Comparison of ENCODE assay signal across 8 cellular contexts in the genomic region with DNA sequence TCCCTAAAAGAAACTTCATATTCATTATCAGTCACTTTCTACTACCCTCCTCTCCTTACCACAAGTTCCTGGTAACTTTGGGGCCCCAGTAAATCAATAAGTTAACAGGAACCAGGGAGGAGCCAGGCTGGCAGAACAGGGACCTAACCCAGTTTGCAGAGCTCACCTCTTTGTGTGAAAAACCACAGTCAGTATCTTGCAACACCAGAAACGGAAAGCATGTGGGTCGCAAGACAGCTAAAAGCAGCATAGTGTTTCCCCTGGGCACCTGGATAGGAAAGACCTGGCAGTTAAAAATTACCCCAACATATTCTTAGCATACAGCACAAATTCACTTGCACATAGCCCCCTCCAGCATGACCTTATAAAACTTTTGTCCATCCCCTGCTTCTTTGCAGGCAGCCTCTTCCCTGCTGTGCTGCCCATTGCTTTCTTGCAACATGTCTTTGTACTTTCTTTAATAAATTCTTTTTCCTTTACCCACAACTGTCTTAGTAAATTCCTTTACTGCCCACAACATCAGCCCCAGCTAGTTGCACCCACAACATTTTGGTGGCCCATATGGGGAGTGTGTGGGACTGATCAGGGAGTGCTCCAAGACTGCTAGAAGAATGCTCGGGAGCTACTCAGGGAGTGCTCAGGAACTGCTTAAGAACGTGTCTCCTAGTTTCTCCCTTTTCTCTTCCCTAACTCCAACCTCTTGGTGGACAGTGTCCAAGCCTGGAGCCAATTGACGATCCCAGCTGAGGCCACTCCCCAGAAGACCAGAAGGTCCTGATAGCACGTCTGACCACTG.
DNase-seq lines count a peak whose midpoint lies in the region; ATAC-seq and TF ChIP-seq lines count a peak whose summit lies in the region.

No MANE protein-coding gene starts in this region.

- peak; percentile 87 for ATAC-seq in GM21576 (IDR thresholded peaks at IDR 0.05; ENCODE audit: unreplicated experiment)

- peaks cover 19% of the 10 kb centered on the region for H3K36me3 Mint-ChIP-seq in activated naive CD8-positive, alpha-beta T cell treated with anti-CD3 and anti-CD28 coated beads for 36 hours

- H3K4me1 Mint-ChIP-seq in activated naive CD8-positive, alpha-beta T cell treated with anti-CD3 and anti-CD28 coated beads for 36 hours, result peaks cover 55% of the 10 kb centered on the region

- H3K4me3 Mint-ChIP-seq in activated naive CD8-positive, alpha-beta T cell treated with anti-CD3 and anti-CD28 coated beads for 36 hours, result peak overlapping the region; percentile 29

- peaks cover 11% of the 10 kb centered on the region for H3K9me3 ChIP-seq in KOPT-K1 (ENCODE audit: insufficient read depth, low read length, poor library complexity, severe bottlenecking)

- DNase-seq in GM12865 (ENCODE audit: low read depth), result peak; percentile 75
- peak; percentile 23 for DNase-seq in activated naive CD8-positive, alpha-beta T cell treated with anti-CD3 and anti-CD28 coated beads for 36 hours
- no peak for DNase-seq in HCEC 1CT
- no peak for DNase-seq in NCI-H748 treated with DMSO at 0.1 percent for 48 hours (lab: John Stamatoyannopoulos, UW)
- no peak for DNase-seq in NCI-H1436 (lab: John Stamatoyannopoulos, UW)
- no peak for DNase-seq in NCI-H69 (lab: John Stamatoyannopoulos, UW)

- H3K27ac Mint-ChIP-seq in activated naive CD8-positive, alpha-beta T cell treated with anti-CD3 and anti-CD28 coated beads for 36 hours, result peak overlapping the region; percentile 43

- H3K36me3 ChIP-seq in KOPT-K1 (ENCODE audit: insufficient read depth, low read length), result no peaks in the 10 kb centered on the region

- H3K9me3 Mint-ChIP-seq in activated naive CD8-positive, alpha-beta T cell treated with anti-CD3 and anti-CD28 coated beads for 36 hours, result peaks cover 1% of the 10 kb centered on the region

- H3K4me3 ChIP-seq in GM12865 (ENCODE audit: low read depth, low read length), result no peak overlapping the region

- no peaks in the 10 kb centered on the region for H3K27me3 Mint-ChIP-seq in activated naive CD8-positive, alpha-beta T cell treated with anti-CD3 and anti-CD28 coated beads for 36 hours

- H3K27ac ChIP-seq in KOPT-K1 (ENCODE audit: low read depth, low read length, poor library complexity, severe bottlenecking), result peak overlapping the region; percentile 99

- no peak for TF ChIP-seq CTCF in GM12865 (IDR thresholded peaks at IDR 0.05; ENCODE audit: insufficient read depth, low read depth, low read length, missing control alignments)

Comparison
In these comparisons a context has a peak if more than half of its experiments do, and no peak if none do; other contexts are left out.
1. DNase-seq: peak in GM12865 (single experiment) and activated naive CD8-positive, alpha-beta T cell treated with anti-CD3 and anti-CD28 coated beads for 36 hours (single experiment); none in HCEC 1CT (single experiment), NCI-H748 treated with DMSO at 0.1 percent for 48 hours (single experiment), NCI-H1436 (single experiment) and NCI-H69 (single experiment).